16 cellular contexts compared by ENCODE assay signal in the genomic region with DNA sequence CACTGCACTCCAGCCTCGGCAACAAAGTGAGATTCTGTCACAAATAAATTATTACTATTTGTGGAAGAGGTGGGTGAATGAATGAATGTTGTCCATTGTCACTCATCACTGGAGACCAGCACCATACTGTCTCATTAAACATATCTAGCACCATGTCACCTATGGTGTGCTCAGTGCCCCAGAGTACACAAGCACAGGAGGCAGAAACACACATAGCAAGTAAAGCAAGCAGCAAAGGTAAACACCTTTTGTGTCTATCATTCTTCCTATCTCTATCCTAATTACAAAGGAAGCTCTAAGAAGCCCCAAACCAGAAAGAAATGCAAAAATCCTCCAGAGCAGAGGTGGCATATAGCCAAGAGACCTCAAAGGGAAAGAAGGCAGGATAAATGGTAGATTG.
"Had no signal": no experiment of that assay in that cellular context is flagged by ENCODE, and none has a peak within 500 bp of the region (broad histone marks: within the 10 kb centered on the region; RNA-seq: fewer than 3 reads in every experiment).

No MANE protein-coding gene starts in this region.

- H3K4me3 ChIP-seq: colonic mucosa, esophagus squamous epithelium, hepatocyte, left ventricle myocardium inferior, tibial artery, uterus had no signal

- H3K36me3 Mint-ChIP-seq: activated naive CD4-positive, alpha-beta T cell treated with anti-CD3 and anti-CD28 coated beads, Interleukin-2, amount 50 U/mL, for 72 hours; natural killer cell had no signal

- H2AFZ ChIP-seq: hepatocyte, parathyroid adenoma had no signal

- H3K4me2 ChIP-seq: hepatocyte had no signal

- ATAC-seq: activated naive CD4-positive, alpha-beta T cell treated with anti-CD3 and anti-CD28 coated beads, Interleukin-2, amount 50 U/mL, for 72 hours; natural killer cell; stimulated activated effector memory CD8-positive, alpha-beta T cell treated with anti-CD3 and anti-CD28 coated beads, Interleukin-12 subunit alpha, Interleukin-12 subunit beta, amount 100 ng/mL, for 72 hours had no signal

- H3K27me3 Mint-ChIP-seq: brain had no signal

- DNase-seq: activated CD4-positive, alpha-beta T cell treated with anti-CD3 and anti-CD28 coated beads, Interleukin-2, amount 50 U/mL, for 1 hour; activated gamma-delta T cell; central memory CD4-positive, alpha-beta T cell; colonic mucosa; esophagus squamous epithelium; left ventricle myocardium inferior; mesenchymal stem cell; natural killer cell; tibial artery; uterus had no signal

- H3K27me3 ChIP-seq: colonic mucosa, esophagus squamous epithelium, hepatocyte, neutrophil, tibial artery, uterus had no signal

- H3K36me3 ChIP-seq: colonic mucosa, uterus had no signal

- H3K9me3 Mint-ChIP-seq: activated naive CD4-positive, alpha-beta T cell treated with anti-CD3 and anti-CD28 coated beads, Interleukin-2, amount 50 U/mL, for 72 hours; brain; natural killer cell; stimulated activated effector memory CD8-positive, alpha-beta T cell treated with anti-CD3 and anti-CD28 coated beads, Interleukin-12 subunit alpha, Interleukin-12 subunit beta, amount 100 ng/mL, for 72 hours had no signal

- H3K27ac Mint-ChIP-seq: brain; natural killer cell; stimulated activated effector memory CD8-positive, alpha-beta T cell treated with anti-CD3 and anti-CD28 coated beads, Interleukin-12 subunit alpha, Interleukin-12 subunit beta, amount 100 ng/mL, for 72 hours had no signal

- H3K4me1 ChIP-seq: colonic mucosa, parathyroid adenoma, uterus had no signal

- H3K27ac ChIP-seq: colonic mucosa, esophagus squamous epithelium, hepatocyte, left ventricle myocardium inferior, neutrophil, parathyroid adenoma, tibial artery, uterus had no signal

- H3K4me3 Mint-ChIP-seq: natural killer cell had no signal

- H3K9ac ChIP-seq: parathyroid adenoma had no signal

- H3K9me3 ChIP-seq: colonic mucosa, esophagus squamous epithelium, left ventricle myocardium inferior, neutrophil, tibial artery, uterus had no signal
